ENCODE assay signal across 19 cellular contexts in genomic region chr2:127089466-127090235, GRCh38. TPM values are rescaled to one million over a fixed set of nuclear protein-coding genes. Genes with fewer than 3 reads are reported as not detected.
DNase-seq lines count a peak whose midpoint lies in the region; ATAC-seq and TF ChIP-seq lines count a peak whose summit lies in the region.
"Had no signal": no experiment of that assay in that cellular context is flagged by ENCODE, and none has a peak within 500 bp of the region (broad histone marks: within the 10 kb centered on the region; RNA-seq: fewer than 3 reads in every experiment).

No MANE protein-coding gene starts in this region.

- peak overlapping the region; percentile 17 for H3K4ac ChIP-seq in neuronal stem cell (ENCODE audit: low read length)

- H3K9me3 ChIP-seq in left ventricle myocardium inferior (replicated peaks) (no peaks in the 10 kb centered on the region), neuronal stem cell (replicated peaks in 1 of 2; ENCODE audit: control insufficient read depth in 2 of 2, insufficient read depth in 1 of 2, low read depth in 1 of 2, low read length in 2 of 2) (no peaks in the 10 kb centered on the region), tibial nerve (no peaks in the 10 kb centered on the region), T-helper 17 cell (ENCODE audit: control insufficient read depth, low read length, poor library complexity, severe bottlenecking) (no peaks in the 10 kb centered on the region)

- peak overlapping the region; percentile 86 for H3K23ac ChIP-seq in neuronal stem cell (ENCODE audit: low read depth, low read length, poor library complexity)

- H2AK5ac ChIP-seq in neuronal stem cell (ENCODE audit: low read depth, low read length), result peak overlapping the region; percentile 39

- peaks cover 14% of the 10 kb centered on the region for H3K79me1 ChIP-seq in neuronal stem cell (ENCODE audit: low read depth, low read length)

- H3K9me3 Mint-ChIP-seq in central memory CD8-positive, alpha-beta T cell, result no peaks in the 10 kb centered on the region
- no peaks in the 10 kb centered on the region for H3K9me3 Mint-ChIP-seq in activated naive CD4-positive, alpha-beta T cell treated with anti-CD3 and anti-CD28 coated beads, Interleukin-2, amount 50 U/mL, for 72 hours

- peak overlapping the region; percentile 39 for H2BK15ac ChIP-seq in neuronal stem cell (ENCODE audit: low read length)

- TF ChIP-seq CTCF in left ventricle myocardium inferior (IDR thresholded peaks at IDR 0.05; ENCODE audit: borderline replicate concordance), result no peak
- TF ChIP-seq CTCF in tibial nerve (IDR thresholded peaks at IDR 0.05), result no peak

- no peaks in the 10 kb centered on the region for H3K27me3 Mint-ChIP-seq in central memory CD8-positive, alpha-beta T cell
- peaks cover 16% of the 10 kb centered on the region for H3K27me3 Mint-ChIP-seq in T-helper 17 cell

- H4K91ac ChIP-seq in neuronal stem cell (ENCODE audit: low read depth, low read length, poor library complexity), result peak overlapping the region; percentile 14

- ATAC-seq in Right ventricle myocardium inferior (no peak), T-helper 17 cell (no peak)
- ATAC-seq in central memory CD8-positive, alpha-beta T cell (replicated peaks; ENCODE audit: extremely low read depth, poor library complexity, severe bottlenecking), result no peak
- no peak for ATAC-seq in activated naive CD4-positive, alpha-beta T cell treated with anti-CD3 and anti-CD28 coated beads, Interleukin-2, amount 50 U/mL, for 72 hours

- intact Hi-C loops in Right ventricle myocardium inferior (cut with DNase I), result no loop called here
- intact Hi-C loops in left ventricle myocardium inferior (cut with micrococcal nuclease), result no loop called here

- H2BK12ac ChIP-seq in neuronal stem cell (ENCODE audit: low read length), result no peak overlapping the region

- TF ChIP-seq EP300 in tibial nerve (IDR thresholded peaks at IDR 0.05), result no peak

- no peak overlapping the region for H4K8ac ChIP-seq in neuronal stem cell (ENCODE audit: low read depth, low read length)

- H2BK120ac ChIP-seq in neuronal stem cell (ENCODE audit: low read depth, low read length), result peak overlapping the region; percentile 18

- no peak for TF ChIP-seq POLR2A in tibial nerve (IDR thresholded peaks at IDR 0.05)

- H3K4me1 Mint-ChIP-seq in central memory CD8-positive, alpha-beta T cell, result peaks cover 33% of the 10 kb centered on the region
- H3K4me1 Mint-ChIP-seq in T-helper 17 cell, result peaks cover 11% of the 10 kb centered on the region

- H2BK5ac ChIP-seq in neuronal stem cell (ENCODE audit: low read length), result no peak overlapping the region

- H3K18ac ChIP-seq in neuronal stem cell (ENCODE audit: low read length), result peak overlapping the region; percentile 44

- no peak overlapping the region for H3K9ac ChIP-seq in neuronal stem cell (ENCODE audit: low read depth, low read length, poor library complexity)

- peaks cover 5% of the 10 kb centered on the region for H3K36me3 Mint-ChIP-seq in central memory CD8-positive, alpha-beta T cell (ENCODE audit: insufficient read depth)
- no peaks in the 10 kb centered on the region for H3K36me3 Mint-ChIP-seq in activated naive CD4-positive, alpha-beta T cell treated with anti-CD3 and anti-CD28 coated beads, Interleukin-2, amount 50 U/mL, for 72 hours
- no peaks in the 10 kb centered on the region for H3K36me3 Mint-ChIP-seq in T-helper 17 cell (ENCODE audit: low read depth)

- no CpG with 5 or more reads among the region's 10 CpGs for WGBS in neuronal stem cell (ENCODE audit: extremely low coverage in 2 of 2, insufficient read length in 2 of 2, insufficient replicate concordance in 1 of 2), 2 donors
- WGBS in tibial nerve, 2 donors, result 72 to 79% methylated on average over 10 of the region's 10 CpGs

- no peaks in the 10 kb centered on the region for H3K36me3 ChIP-seq in left ventricle myocardium inferior
- no peaks in the 10 kb centered on the region for H3K36me3 ChIP-seq in neuronal stem cell (replicated peaks in 1 of 2; ENCODE audit: control insufficient read depth in 2 of 2, insufficient read depth in 2 of 2, low read length in 2 of 2)
- H3K36me3 ChIP-seq in tibial nerve, result no peaks in the 10 kb centered on the region

- no peak overlapping the region for H3K4me3 Mint-ChIP-seq in central memory CD8-positive, alpha-beta T cell
- H3K4me3 Mint-ChIP-seq in T-helper 17 cell, result no peak overlapping the region

- H3K4me3 ChIP-seq in left ventricle myocardium inferior, result no peak overlapping the region
- no peak overlapping the region for H3K4me3 ChIP-seq in neuronal stem cell (ENCODE audit: low read length in 2 of 2)
- no peak overlapping the region for H3K4me3 ChIP-seq in tibial nerve
- H3K4me3 ChIP-seq: SK-N-MC had no signal

- H3K4me1 ChIP-seq in left ventricle myocardium inferior (peaks cover 46% of the 10 kb centered on the region), neuronal stem cell (ENCODE audit: control insufficient read depth in 2 of 2, insufficient read depth in 1 of 2, low read depth in 1 of 2, low read length in 2 of 2) (peaks cover 17 to 36% of the 10 kb centered on the region in 2 donors), tibial nerve (peaks cover 2 to 93% (median 50%) of the 10 kb centered on the region in 4 donors)

- H2AFZ ChIP-seq in neuronal stem cell (ENCODE audit: low read length), result no peak overlapping the region

- no peak overlapping the region for H3K4me2 ChIP-seq in neuronal stem cell (ENCODE audit: insufficient read depth, low read length, poor library complexity, severe bottlenecking)

- H3K27ac Mint-ChIP-seq in central memory CD8-positive, alpha-beta T cell (ENCODE audit: low read depth), result peak overlapping the region; percentile 29
- H3K27ac Mint-ChIP-seq in activated naive CD4-positive, alpha-beta T cell treated with anti-CD3 and anti-CD28 coated beads, Interleukin-2, amount 50 U/mL, for 72 hours, result no peak overlapping the region
- H3K27ac Mint-ChIP-seq in T-helper 17 cell, result no peak overlapping the region

- peak; percentile 57 for DNase-seq in Right ventricle myocardium inferior (ENCODE audit: missing footprints)
- DNase-seq in left ventricle myocardium inferior, result no peak
- no peak for DNase-seq in central memory CD8-positive, alpha-beta T cell (ENCODE audit: low spot score in 2 of 2)
- no peak for DNase-seq in neuronal stem cell (ENCODE audit: low spot score)
- no peak for DNase-seq in tibial nerve (ENCODE audit: low spot score in 2 of 2)
- DNase-seq in activated naive CD4-positive, alpha-beta T cell treated with anti-CD3 and anti-CD28 coated beads, Interleukin-2, amount 50 U/mL, for 72 hours (ENCODE audit: low spot score in 2 of 2), result no peak
- no peak for DNase-seq in T-helper 17 cell
- DNase-seq in NCI-H1417 treated with DMSO at 0.1 percent for 48 hours (lab: John Stamatoyannopoulos, UW), result no peak
- DNase-seq: Calu3, DMS79, IMR-90, Karpas-422, MM.1S, NCI-H1105, NCI-H1694 treated with DMSO at 0.1 percent for 48 hours, NCI-H2107, NCI-H345, NCI-H69 had no signal

- H3K27me3 ChIP-seq in left ventricle myocardium inferior (ENCODE audit: low read depth) (peaks cover 48% of the 10 kb centered on the region), neuronal stem cell (ENCODE audit: control insufficient read depth in 3 of 3, insufficient read depth in 3 of 3, low read depth in 1 of 3, low read length in 3 of 3) (no peaks in the 10 kb centered on the region), tibial nerve (no peaks in the 10 kb centered on the region)

- H3K27ac ChIP-seq in left ventricle myocardium inferior (replicated peaks), result no peak overlapping the region
- no peak overlapping the region for H3K27ac ChIP-seq in neuronal stem cell (replicated peaks; ENCODE audit: low read length)
- H3K27ac ChIP-seq in tibial nerve, result peak overlapping the region in 3 of 4 donors; percentile 3 to 97 (median 92)
- H3K27ac ChIP-seq: SK-N-MC had no signal

- peak overlapping the region; percentile 49 for H3K14ac ChIP-seq in neuronal stem cell (ENCODE audit: low read length)

RNA-seq across cellular contexts. Expression of gene BIN1, which starts 17.3 kb away (rescaled TPM):
- total RNA-seq in Right ventricle myocardium inferior (17.9 TPM), left ventricle myocardium inferior (15.8 TPM), tibial nerve (100 to 1,000 TPM in 2 of 4 donors, 10 to 100 TPM in 2; 95.7 to 146 (median 98.8) TPM), T-helper 17 cell (100 to 1,000 TPM; 132 to 133 TPM)
- polyA plus RNA-seq in neuronal stem cell (2013, experiment 1 of 2), result 58.5 TPM
- 59.1 TPM for polyA plus RNA-seq in neuronal stem cell (2013, experiment 2 of 2)
- 10 to 100 TPM; 43.0 to 98.3 TPM for total RNA-seq in activated naive CD4-positive, alpha-beta T cell treated with anti-CD3 and anti-CD28 coated beads, Interleukin-2, amount 50 U/mL, for 72 hours

Comparison
In these comparisons a context has a peak if more than half of its experiments do, and no peak if none do; other contexts are left out.
1. H3K27ac ChIP-seq: peak in tibial nerve (3 of 4); none in left ventricle myocardium inferior (single experiment) and neuronal stem cell (single experiment).